In genomic region chrX:141175786-141176185, GRCh38 we compare ENCODE assay signal across 11 cellular contexts. TPM values are rescaled to one million over a fixed set of nuclear protein-coding genes. Genes with fewer than 3 reads are reported as not detected.
DNase-seq lines count a peak whose midpoint lies in the region; TF ChIP-seq lines count a peak whose summit lies in the region.
"Had no signal": no experiment of that assay in that cellular context is flagged by ENCODE, and none has a peak within 500 bp of the region (broad histone marks: within the 10 kb centered on the region; RNA-seq: fewer than 3 reads in every experiment).

No MANE protein-coding gene starts in this region.

- H3K27me3 Mint-ChIP-seq in H9 (ENCODE audit: low read depth) (no peaks in the 10 kb centered on the region), progenitor cell of endocrine pancreas (no peaks in the 10 kb centered on the region)
- peaks cover 1% of the 10 kb centered on the region for H3K27me3 Mint-ChIP-seq in activated T-helper 1 cell treated with anti-CD3 and anti-CD28 coated beads, Interleukin-12 subunit alpha, Interleukin-12 subunit beta, Interleukin-2, Interleukin-4 antibody, amounts not matched to agents 30 ng/mL and 10 ng/mL and 1 ng/mL, durations not matched to agents 14 hours and 24 hours and 36 hours (ENCODE audit: insufficient read depth)

- H3K27ac Mint-ChIP-seq in H9, result peak overlapping the region in 1 of 3 experiments; percentile 41; a peak in 2 of 7 replicates
- peak overlapping the region; percentile 67 for H3K27ac Mint-ChIP-seq in activated T-helper 1 cell treated with anti-CD3 and anti-CD28 coated beads, Interleukin-12 subunit alpha, Interleukin-12 subunit beta, Interleukin-2, Interleukin-4 antibody, amounts not matched to agents 30 ng/mL and 10 ng/mL and 1 ng/mL, durations not matched to agents 14 hours and 24 hours and 36 hours
- peak overlapping the region; percentile 58 for H3K27ac Mint-ChIP-seq in progenitor cell of endocrine pancreas

- H3K27me3 ChIP-seq in H9 (ENCODE audit: insufficient read depth, low read length), result no peaks in the 10 kb centered on the region
- H3K27me3 ChIP-seq in right atrium auricular region, result no peaks in the 10 kb centered on the region

- H2AFZ ChIP-seq in H9 (ENCODE audit: low read length), result no peak overlapping the region

- no peak overlapping the region for H2BK120ac ChIP-seq in H9 (ENCODE audit: low read depth, low read length, poor library complexity, severe bottlenecking)

- peaks cover 10 to 20% of the 10 kb centered on the region in 2 experiments for H3K4me1 Mint-ChIP-seq in H9
- H3K4me1 Mint-ChIP-seq in activated T-helper 1 cell treated with anti-CD3 and anti-CD28 coated beads, Interleukin-12 subunit alpha, Interleukin-12 subunit beta, Interleukin-2, Interleukin-4 antibody, amounts not matched to agents 30 ng/mL and 10 ng/mL and 1 ng/mL, durations not matched to agents 14 hours and 24 hours and 36 hours (ENCODE audit: low read depth), result peaks cover 5% of the 10 kb centered on the region
- peaks cover 6% of the 10 kb centered on the region for H3K4me1 Mint-ChIP-seq in progenitor cell of endocrine pancreas (ENCODE audit: low read depth)

- H3K23ac ChIP-seq in H9 (ENCODE audit: insufficient read length, low read depth, low read length), result no peak overlapping the region

- peak overlapping the region; percentile 91 for H3K4me2 ChIP-seq in H9 (ENCODE audit: insufficient read depth, insufficient read length, low read length)

- no peak overlapping the region for H3K4ac ChIP-seq in H9 (ENCODE audit: low read depth, low read length)

- no peak overlapping the region for H3K27ac ChIP-seq in H9 (ENCODE audit: insufficient read length, low read depth, low read length)
- no peak overlapping the region for H3K27ac ChIP-seq in right atrium auricular region
- H3K27ac ChIP-seq: HL-60 had no signal

- H3K9me3 Mint-ChIP-seq in H9 (peaks cover 66 to 78% of the 10 kb centered on the region in 2 experiments), progenitor cell of endocrine pancreas (ENCODE audit: low read depth) (peaks cover 8% of the 10 kb centered on the region)
- no peaks in the 10 kb centered on the region for H3K9me3 Mint-ChIP-seq in activated T-helper 1 cell treated with anti-CD3 and anti-CD28 coated beads, Interleukin-12 subunit alpha, Interleukin-12 subunit beta, Interleukin-2, Interleukin-4 antibody, amounts not matched to agents 30 ng/mL and 10 ng/mL and 1 ng/mL, durations not matched to agents 14 hours and 24 hours and 36 hours

- peak overlapping the region; percentile 81 for H3K9ac ChIP-seq in H9 (ENCODE audit: extremely low read depth, insufficient read length, low read length)

- no peak overlapping the region for H2BK15ac ChIP-seq in H9 (ENCODE audit: low read depth, low read length)

- H3K56ac ChIP-seq in H9 (ENCODE audit: insufficient read length, low read depth, low read length), result no peak overlapping the region

- H3K79me1 ChIP-seq in H9 (ENCODE audit: insufficient read depth, low read depth, low read length, poor library complexity, severe bottlenecking), result no peaks in the 10 kb centered on the region

- TF ChIP-seq CTCF in H9 (conservative IDR thresholded peaks at IDR 0.05) (no peak), fibroblast of villous mesenchyme (IDR thresholded peaks at IDR 0.05; ENCODE audit: insufficient read depth, low read depth, low read length) (no peak), progenitor cell of endocrine pancreas (IDR thresholded peaks at IDR 0.05; ENCODE audit: unreplicated experiment) (no peak), right atrium auricular region (IDR thresholded peaks at IDR 0.05) (no peak)

- peaks cover 7% of the 10 kb centered on the region for H3K23me2 ChIP-seq in H9 (ENCODE audit: insufficient read length, low read depth, low read length, poor library complexity, severe bottlenecking)

- H4K91ac ChIP-seq in H9 (ENCODE audit: insufficient read length, low read depth, low read length), result no peak overlapping the region

- peaks cover 6 to 18% (median 12%) of the 10 kb centered on the region in 3 experiments; a peak in 5 of 7 replicates for H3K36me3 Mint-ChIP-seq in H9 (ENCODE audit: insufficient read depth in 1 of 3, low read depth in 3 of 3)
- H3K36me3 Mint-ChIP-seq in activated T-helper 1 cell treated with anti-CD3 and anti-CD28 coated beads, Interleukin-12 subunit alpha, Interleukin-12 subunit beta, Interleukin-2, Interleukin-4 antibody, amounts not matched to agents 30 ng/mL and 10 ng/mL and 1 ng/mL, durations not matched to agents 14 hours and 24 hours and 36 hours (ENCODE audit: low read depth), result no peaks in the 10 kb centered on the region
- H3K36me3 Mint-ChIP-seq in progenitor cell of endocrine pancreas (ENCODE audit: insufficient read depth), result peaks cover 2% of the 10 kb centered on the region

- H3T11ph ChIP-seq in H9 (ENCODE audit: low read length), result no peak overlapping the region

- no peak overlapping the region for H2BK5ac ChIP-seq in H9 (ENCODE audit: insufficient read length, low read length)

- no peaks in the 10 kb centered on the region for H3K79me2 ChIP-seq in H9 (ENCODE audit: insufficient read depth, low read length)

- H4K20me1 ChIP-seq in H9 (ENCODE audit: control insufficient read depth, insufficient read depth, insufficient read length), result no peaks in the 10 kb centered on the region

- H2BK20ac ChIP-seq in H9 (ENCODE audit: low read depth, low read length, poor library complexity, severe bottlenecking), result no peak overlapping the region

- H3K4me3 Mint-ChIP-seq in H9 (peak overlapping the region; percentile 82 to 88), progenitor cell of endocrine pancreas (ENCODE audit: low read depth) (peak overlapping the region; percentile 91)
- H3K4me3 Mint-ChIP-seq in activated T-helper 1 cell treated with anti-CD3 and anti-CD28 coated beads, Interleukin-12 subunit alpha, Interleukin-12 subunit beta, Interleukin-2, Interleukin-4 antibody, amounts not matched to agents 30 ng/mL and 10 ng/mL and 1 ng/mL, durations not matched to agents 14 hours and 24 hours and 36 hours, result peak overlapping the region; percentile 83

- H3K9me3 ChIP-seq in H9 (ENCODE audit: control insufficient read depth, low read depth, low read length), result peaks cover 13% of the 10 kb centered on the region
- H3K9me3 ChIP-seq in right atrium auricular region, result no peaks in the 10 kb centered on the region

- H3K4me3 ChIP-seq in fibroblast of villous mesenchyme (ENCODE audit: low read depth, low read length) (peak overlapping the region; percentile 71), right atrium auricular region (no peak overlapping the region)

- intact Hi-C loops in activated T-helper 1 cell treated with anti-CD3 and anti-CD28 coated beads, Interleukin-12 subunit alpha, Interleukin-12 subunit beta, Interleukin-2, Interleukin-4 antibody, amounts not matched to agents 30 ng/mL and 10 ng/mL and 1 ng/mL, durations not matched to agents 14 hours and 24 hours and 36 hours (cut with micrococcal nuclease), result loop anchor here (5.0 to 10.0 kb wide), 2 partner anchors 258 to 411 kb away; no protein-coding TSS in a partner anchor

- no peaks in the 10 kb centered on the region for H3K36me3 ChIP-seq in right atrium auricular region

- no CpG with 5 or more reads among the region's 5 CpGs for WGBS in H9 (ENCODE audit: extremely low coverage, insufficient read length, low lambda C conversion rate)

- H4K5ac ChIP-seq in H9 (ENCODE audit: insufficient read length, low read depth, low read length), result no peak overlapping the region

- H3K18ac ChIP-seq in H9 (ENCODE audit: insufficient read length, low read depth, low read length), result no peak overlapping the region

- DNase-seq in H9, result no peak
- no peak for DNase-seq in activated T-helper 1 cell treated with anti-CD3 and anti-CD28 coated beads, Interleukin-12 subunit alpha, Interleukin-12 subunit beta, Interleukin-2, Interleukin-4 antibody, amounts not matched to agents 30 ng/mL and 10 ng/mL and 1 ng/mL, durations not matched to agents 14 hours and 24 hours and 36 hours (ENCODE audit: low spot score)
- DNase-seq in fibroblast of villous mesenchyme (ENCODE audit: low read depth), result no peak
- DNase-seq in progenitor cell of endocrine pancreas (ENCODE audit: low spot score, unreplicated experiment), result no peak
- no peak for DNase-seq in NCI-H2227 (lab: John Stamatoyannopoulos, UW; ENCODE audit: unreplicated experiment)
- DNase-seq in hippocampal formation (lab: John Stamatoyannopoulos, UW), result no peak
- DNase-seq in right atrium auricular region (ENCODE audit: low spot score), result no peak
- no peak for DNase-seq in cortex of kidney (lab: John Stamatoyannopoulos, UW)
- DNase-seq: midbrain, NCI-H345 had no signal

- H2BK12ac ChIP-seq in H9 (ENCODE audit: insufficient read length, low read depth, low read length), result no peak overlapping the region

- H4K8ac ChIP-seq in H9 (replicated peaks; ENCODE audit: insufficient read length, low read depth, low read length), result no peak overlapping the region

- H3K14ac ChIP-seq in H9 (ENCODE audit: insufficient read depth, low read length), result no peak overlapping the region

- H3K4me1 ChIP-seq in H9 (ENCODE audit: insufficient read depth, low read length) (no peaks in the 10 kb centered on the region), right atrium auricular region (no peaks in the 10 kb centered on the region)

- no peak overlapping the region for H2AK5ac ChIP-seq in H9 (ENCODE audit: insufficient read length, low read length)

RNA-seq across cellular contexts. Expression of gene LDOC1, which starts 1.1 kb away (rescaled TPM):
- total RNA-seq in H9 (2021) (25.6 and 27.0 TPM in 2 replicates), fibroblast of villous mesenchyme (5.2 TPM in 2 replicates), progenitor cell of endocrine pancreas (53.8 and 59.8 TPM in 2 replicates), right atrium auricular region (1 to 10 TPM in 1 of 2 donors, under 1 TPM in 1; 0.89 to 2.5 TPM)
- 5.4 and 6.9 TPM in 2 replicates for total RNA-seq in activated T-helper 1 cell treated with anti-CD3 and anti-CD28 coated beads, Interleukin-12 subunit alpha, Interleukin-12 subunit beta, Interleukin-2, Interleukin-4 antibody, amounts not matched to agents 30 ng/mL and 10 ng/mL and 1 ng/mL, durations not matched to agents 14 hours and 24 hours and 36 hours
